22 cellular contexts compared by ENCODE assay signal in genomic region chr13:28043224-28043623, GRCh38. TPM values are rescaled to one million over a fixed set of nuclear protein-coding genes. Genes with fewer than 3 reads are reported as not detected.
DNase-seq lines count a peak whose midpoint lies in the region; ATAC-seq, FAIRE-seq and TF ChIP-seq lines count a peak whose summit lies in the region.
"Had no signal": no experiment of that assay in that cellular context is flagged by ENCODE, and none has a peak within 500 bp of the region (broad histone marks: within the 10 kb centered on the region; RNA-seq: fewer than 3 reads in every experiment).

No MANE protein-coding gene starts in this region.

- H3K79me2 ChIP-seq in GM12878 (ENCODE audit: control insufficient read depth, insufficient read depth, low read length) = no peaks in the 10 kb centered on the region

- DNase-seq in AML-193 (lab: John Stamatoyannopoulos, UW) (peak; percentile 21 to 25), KBM-7 (peak; percentile 47), NOMO-1 treated with dmso at 0.1 percent for 144 hours (lab: John Stamatoyannopoulos, UW; ENCODE audit: unreplicated experiment) (peak; percentile 66), GM12878 (ENCODE audit: low read depth, low spot score) (no peak), natural killer cell (no peak), uterus (no peak)
- no peak for DNase-seq in activated CD4-positive, alpha-beta T cell treated with anti-CD3 and anti-CD28 coated beads for 48 hours
- DNase-seq: COR-L47, DMS153, GOT3, IMR-90, Kasumi-1, MM.1S, NCI-H2107, NCI-H2227 treated with DMSO at 0.1 percent for 48 hours, NCI-H524, RPMI8226, SJCRH30 had no signal

- no peak overlapping the region for H3K9ac ChIP-seq in GM12878 (ENCODE audit: control insufficient read depth, insufficient read depth, low read length)

- in situ Hi-C loops in KBM-7 (cut with MboI; ENCODE audit: low pct_unique_long_range_greater_than_20kb, low sequenced_read_pairs) (no loop called here), GM12878 (cut with MboI) (no loop called here)

- H3K4me1 ChIP-seq in GM12878 (ENCODE audit: control insufficient read depth, insufficient read depth, low read length) = peaks cover 22% of the 10 kb centered on the region
- no peaks in the 10 kb centered on the region for H3K4me1 ChIP-seq in uterus
- H3K4me1 ChIP-seq: SJCRH30 had no signal

- no peak for FAIRE-seq in GM12878 (lab: Jason Lieb, UNC)

- H3K4me3 Mint-ChIP-seq in natural killer cell = no peak overlapping the region

- no TSS peak for BruUV-seq in GM12878 (replicated peaks; lab: Mats Ljungman, UMichigan)

- H3K9me3 ChIP-seq in GM12878 (replicated peaks; ENCODE audit: control insufficient read depth, insufficient read depth, low read length) = no peaks in the 10 kb centered on the region; the same call in 2 of the 3 replicates
- H3K9me3 ChIP-seq in uterus = no peaks in the 10 kb centered on the region

- H3K36me3 ChIP-seq in GM12878 (ENCODE audit: control insufficient read depth in 2 of 2, insufficient read depth in 2 of 2, low read length in 1 of 2) (no peaks in the 10 kb centered on the region), uterus (no peaks in the 10 kb centered on the region)
- H3K36me3 ChIP-seq: SJCRH30 had no signal

- H3K4me2 ChIP-seq in GM12878 (ENCODE audit: control insufficient read depth, insufficient read depth) = no peak overlapping the region; the same call in 1 of the 2 replicates

- TF ChIP-seq EP300 in GM12878 (IDR thresholded peaks at IDR 0.05; ENCODE audit: borderline replicate concordance in 1 of 2, control insufficient read depth in 1 of 2, low read depth in 2 of 2, low read length in 2 of 2) = no peak

- H3K27me3 ChIP-seq in GM12878 (replicated peaks in 1 of 2; ENCODE audit: control insufficient read depth in 2 of 2, insufficient read depth in 2 of 2, low read length in 1 of 2) (no peaks in the 10 kb centered on the region), uterus (no peaks in the 10 kb centered on the region)
- H3K27me3 ChIP-seq: SJCRH30 had no signal

- 26% methylated on average over 4 of the region's 4 CpGs for WGBS in GM12878 (ENCODE audit: insufficient coverage, insufficient replicate concordance, low lambda C conversion rate, missing lambda C conversion rate)

- peaks cover 4 to 9% of the 10 kb centered on the region in 2 donors for H3K27me3 Mint-ChIP-seq in natural killer cell (ENCODE audit: low read depth in 2 of 2)

- ATAC-seq in GM12878 (peak; percentile 23), HG03342 (IDR thresholded peaks at IDR 0.05; ENCODE audit: unreplicated experiment) (no peak), natural killer cell (no peak)

- RAD21 ChIA-PET in GM12878 (lab: Charles Lee; ENCODE audit: unreplicated experiment) = interaction anchor here (1.0 kb wide), 1 partner anchor 12 kb away, joined by 4 read pairs; no protein-coding TSS in a partner anchor

- no peak overlapping the region for H2AFZ ChIP-seq in GM12878 (ENCODE audit: control insufficient read depth, low read depth, low read length)

- POLR2A ChIA-PET in GM12878 (lab: Charles Lee) = interaction anchor here (1.3 kb wide), 1 partner anchor 9 kb away, joined by 3 read pairs; no protein-coding TSS in a partner anchor

- intact Hi-C loops in GM12878 (cut with micrococcal nuclease; ENCODE audit: unreplicated experiment) = loop anchor here (10.0 kb wide), 1 partner anchor 222 kb away; no protein-coding TSS in a partner anchor
- intact Hi-C loops in natural killer cell (cut with micrococcal nuclease) = no loop called here
- intact Hi-C loops in uterus (cut with DNase I; ENCODE audit: low total_unique reads) = no loop called here

- no peaks in the 10 kb centered on the region for H3K4me1 Mint-ChIP-seq in natural killer cell

- H3K27ac Mint-ChIP-seq in natural killer cell = no peak overlapping the region

- no peak overlapping the region for H3K27ac ChIP-seq in GM12878 (ENCODE audit: control insufficient read depth, insufficient read depth)
- no peak overlapping the region for H3K27ac ChIP-seq in uterus
- H3K27ac ChIP-seq: C4-2B, SJCRH30 had no signal

- no peaks in the 10 kb centered on the region for H3K9me3 Mint-ChIP-seq in natural killer cell

- SMC1A ChIA-PET in GM12878 (lab: Charles Lee; ENCODE audit: uncharacterized antibody, unreplicated experiment) = interaction anchor here (1.4 kb wide), 1 partner anchor 152 kb away, joined by 3 read pairs; no protein-coding TSS in a partner anchor

- TF ChIP-seq CTCF in GM12878 (IDR thresholded peaks at IDR 0.05 in 2 of 3, conservative IDR thresholded peaks at IDR 0.05 in 1 of 3; ENCODE audit: control insufficient read depth in 2 of 3, extremely low read depth in 1 of 3, insufficient read depth in 1 of 3, low read depth in 3 of 3, low read length in 3 of 3) (no peak), natural killer cell (IDR thresholded peaks at IDR 0.05) (no peak), uterus (IDR thresholded peaks at IDR 0.05) (no peak)

- H4K20me1 ChIP-seq in GM12878 (ENCODE audit: control insufficient read depth, insufficient read depth) = no peaks in the 10 kb centered on the region

- no peak overlapping the region for H3K4me3 ChIP-seq in GM12878
- no peak overlapping the region for H3K4me3 ChIP-seq in uterus
- H3K4me3 ChIP-seq: SJCRH30 had no signal

- TF ChIP-seq RAD21 in GM12878 (IDR thresholded peaks at IDR 0.05; ENCODE audit: insufficient read depth, low read depth, low read length) = no peak

- TF ChIP-seq POLR2A in GM12878 (IDR thresholded peaks at IDR 0.05; ENCODE audit: low read depth, low read length) = no peak
- no peak for TF ChIP-seq POLR2A in uterus (IDR thresholded peaks at IDR 0.05)

- H3K36me3 Mint-ChIP-seq in natural killer cell = no peaks in the 10 kb centered on the region

- CTCF ChIA-PET in GM12878 (lab: Yijun Ruan, JAX) = interaction anchor here (1.0 kb wide), 1 partner anchor 12 kb away, joined by 3 read pairs; no protein-coding TSS in a partner anchor

TF ChIP-seq in GM12878, 131 proteins besides CTCF, POLR2A, EP300 and RAD21:
- peak in 1 of 2 experiments; percentile 39; a peak in 1 of 4 replicates for TF ChIP-seq IKZF2 (IDR thresholded peaks at IDR 0.05)
- TF ChIP-seq SPI1 (IDR thresholded peaks at IDR 0.05; ENCODE audit: borderline replicate concordance, insufficient read depth, low read depth, low read length) = peak; percentile 50; the same call in 1 of the 2 replicates
- peak; percentile 56 for TF ChIP-seq RUNX3 (IDR thresholded peaks at IDR 0.05; ENCODE audit: low read length)
- no peak for TF ChIP-seq MEF2B (IDR thresholded peaks at IDR 0.05; ENCODE audit: partially characterized antibody, poor library complexity, severe bottlenecking)
- no peak for TF ChIP-seq SREBF1 (IDR thresholded peaks at IDR 0.05; ENCODE audit: low read length)
- TF ChIP-seq ZNF217 (IDR thresholded peaks at IDR 0.05) = no peak

RNA-seq across cellular contexts. Expression of gene URAD, which starts 54.7 kb away (rescaled TPM):
- not detected in 2 replicates for total RNA-seq in GM12878 (2013; cell fraction: nucleolus; rRNA removed)
- total RNA-seq in GM12878 (2014; rRNA removed) = not detected in 2 replicates
- not detected in 2 replicates for total RNA-seq in GM12878 (2014; rRNA removed; fragmentation: Illumina TruSeq; extraction: Trizol)
- not detected in 2 replicates for total RNA-seq in GM12878 (2021)
- not detected for polyA plus RNA-seq in GM12878 (2011; ENCODE audit: low read depth)
- not detected in 2 replicates for polyA plus RNA-seq in GM12878 (2011; rRNA removed)
- not detected in 2 replicates for polyA plus RNA-seq in GM12878 (2011; cell fraction: cytosol; rRNA removed)
- not detected in 2 replicates for polyA plus RNA-seq in GM12878 (2011; cell fraction: nucleus; rRNA removed)
- not detected in 2 replicates for polyA plus RNA-seq in GM12878 (2012)
- not detected in 2 replicates for polyA plus RNA-seq in GM12878 (2014; fragmentation: Illumina TruSeq; extraction: Trizol)
- polyA plus RNA-seq in GM12878 (2014; fragmentation: Nextera tagmentation; extraction: Ambion mirVana) = not detected
- not detected in 2 replicates for polyA plus RNA-seq in GM12878 (2014; rRNA removed)
- polyA plus RNA-seq in GM12878 (2016; fragmentation: Nextera tagmentation; extraction: Ambion mirVana) = not detected
- not detected in 2 replicates for polyA minus RNA-seq in GM12878 (2011; rRNA and poly(A)+ RNA removed)
- not detected in 2 replicates for polyA minus RNA-seq in GM12878 (2011; cell fraction: cytosol; rRNA and poly(A)+ RNA removed)
- not detected in 2 replicates for polyA minus RNA-seq in GM12878 (2011; cell fraction: nucleus; rRNA and poly(A)+ RNA removed)
- total RNA-seq in natural killer cell = not detected
- not detected for total RNA-seq in uterus
- total RNA-seq: A172, HT1080, IMR-90, SJCRH30 had no signal
- polyA plus RNA-seq: IMR-90 had no signal

RNA-seq across cellular contexts. Expression of gene FLT3, which starts 57.2 kb away (rescaled TPM):
- total RNA-seq in GM12878 (2013; cell fraction: nucleolus; rRNA removed) = 0.33 and 0.42 TPM in 2 replicates
- 0.05 and 0.11 TPM in 2 replicates for total RNA-seq in GM12878 (2014; rRNA removed)
- total RNA-seq in GM12878 (2014; rRNA removed; fragmentation: Illumina TruSeq; extraction: Trizol) = 0.18 and 0.23 TPM in 2 replicates
- 0.10 and 0.16 TPM in 2 replicates for total RNA-seq in GM12878 (2021)
- polyA plus RNA-seq in GM12878 (2011; ENCODE audit: low read depth) = 0.13 TPM
- polyA plus RNA-seq in GM12878 (2011; rRNA removed) = 0.09 TPM in 1 of 2 replicates, not detected in the other
- 0.01 TPM in 1 of 2 replicates, not detected in the other for polyA plus RNA-seq in GM12878 (2011; cell fraction: cytosol; rRNA removed)
- polyA plus RNA-seq in GM12878 (2011; cell fraction: nucleus; rRNA removed) = 0.03 TPM in 1 of 2 replicates, not detected in the other
- 0.22 and 0.27 TPM in 2 replicates for polyA plus RNA-seq in GM12878 (2012)
- polyA plus RNA-seq in GM12878 (2014; fragmentation: Illumina TruSeq; extraction: Trizol) = 0.04 and 0.16 TPM in 2 replicates
- polyA plus RNA-seq in GM12878 (2014; fragmentation: Nextera tagmentation; extraction: Ambion mirVana) = under 1 TPM; 0.06 to 0.13 TPM
- polyA plus RNA-seq in GM12878 (2014; rRNA removed) = 0.05 and 0.10 TPM in 2 replicates
- polyA plus RNA-seq in GM12878 (2016; fragmentation: Nextera tagmentation; extraction: Ambion mirVana) = under 1 TPM; 0.15 to 0.19 TPM
- not detected in 2 replicates for polyA minus RNA-seq in GM12878 (2011; rRNA and poly(A)+ RNA removed)
- polyA minus RNA-seq in GM12878 (2011; cell fraction: cytosol; rRNA and poly(A)+ RNA removed) = not detected in 2 replicates
- not detected in 2 replicates for polyA minus RNA-seq in GM12878 (2011; cell fraction: nucleus; rRNA and poly(A)+ RNA removed)
- 1 to 10 TPM in 2 of 3 donors, under 1 TPM in 1; 0.39 to 1.8 (median 1.1) TPM for total RNA-seq in natural killer cell
- total RNA-seq in uterus = under 1 TPM in 3 of 4 donors, not detected in 1; under 0.01 to 0.90 (median 0.24) TPM
- total RNA-seq: A172, HT1080, IMR-90, SJCRH30 had no signal
- polyA plus RNA-seq: IMR-90 had no signal

Comparison
In these comparisons a context has a peak if more than half of its experiments do, and no peak if none do; other contexts are left out.
1. DNase-seq: peak in AML-193 (2 of 2), KBM-7 (single experiment) and NOMO-1 treated with dmso at 0.1 percent for 144 hours (single experiment); none in GM12878 (single experiment), activated CD4-positive, alpha-beta T cell treated with anti-CD3 and anti-CD28 coated beads for 48 hours (single experiment), natural killer cell (single experiment) and uterus (0 of 2).